ENCODE assay signal across 29 cellular contexts in genomic region chr13:67867206-67867605, GRCh38.
"Had no signal": no experiment of that assay in that cellular context is flagged by ENCODE, and none has a peak within 500 bp of the region (broad histone marks: within the 10 kb centered on the region; RNA-seq: fewer than 3 reads in every experiment).

No MANE protein-coding gene starts in this region.

- H3K27me3 ChIP-seq: stomach, suprapubic skin, testis, thyroid gland, tibial artery, tibial nerve, transverse colon, upper lobe of left lung, upper lobe of right lung, uterus, vagina had no signal

- H3K9me3 ChIP-seq: suprapubic skin, testis, thoracic aorta, tibial nerve, upper lobe of left lung, uterus, vagina had no signal

- H3K4me3 Mint-ChIP-seq: stimulated activated effector memory CD8-positive, alpha-beta T cell treated with anti-CD3 and anti-CD28 coated beads, Interleukin-12 subunit alpha, Interleukin-12 subunit beta, amount 100 ng/mL, for 72 hours; stimulated activated memory B cell treated with anti-CD40 and anti-IgM and Interleukin-4, amounts not matched to agents 10 μg/mL and 1 μg/mL and 100 μg/mL, for 72 hours; stimulated activated naive B cell treated with anti-CD40 and anti-IgM and Interleukin-4, amounts not matched to agents 10 μg/mL and 1 μg/mL and 100 μg/mL, for 72 hours; stimulated activated naive CD8-positive, alpha-beta T cell treated with anti-CD3 and anti-CD28 coated beads, Interleukin-15, amount 100 ng/mL, for 72 hours; stimulated activated naive CD8-positive, alpha-beta T cell treated with anti-CD3 and anti-CD28 coated beads, Interleukin-15, Interleukin-2, amounts not matched to agents 100 ng/mL and 50 ng/mL, for 24 hours; type B pancreatic cell had no signal

- H3K27ac Mint-ChIP-seq: stimulated activated effector memory CD8-positive, alpha-beta T cell treated with anti-CD3 and anti-CD28 coated beads, Interleukin-12 subunit alpha, Interleukin-12 subunit beta, amount 100 ng/mL, for 72 hours; stimulated activated memory B cell treated with anti-CD40 and anti-IgM and Interleukin-4, amounts not matched to agents 10 μg/mL and 1 μg/mL and 100 μg/mL, for 72 hours; stimulated activated naive B cell treated with anti-CD40 and anti-IgM and Interleukin-4, amounts not matched to agents 10 μg/mL and 1 μg/mL and 100 μg/mL, for 72 hours; stimulated activated naive CD8-positive, alpha-beta T cell treated with anti-CD3 and anti-CD28 coated beads, Interleukin-15, amount 100 ng/mL, for 72 hours; stimulated activated naive CD8-positive, alpha-beta T cell treated with anti-CD3 and anti-CD28 coated beads, Interleukin-15, Interleukin-2, amounts not matched to agents 100 ng/mL and 50 ng/mL, for 24 hours; type B pancreatic cell had no signal

- H3K27me3 Mint-ChIP-seq: stimulated activated memory B cell treated with anti-CD40 and anti-IgM and Interleukin-4, amounts not matched to agents 10 μg/mL and 1 μg/mL and 100 μg/mL, for 72 hours; stimulated activated naive B cell treated with anti-CD40 and anti-IgM and Interleukin-4, amounts not matched to agents 10 μg/mL and 1 μg/mL and 100 μg/mL, for 72 hours; stimulated activated naive CD8-positive, alpha-beta T cell treated with anti-CD3 and anti-CD28 coated beads, Interleukin-15, amount 100 ng/mL, for 72 hours; stimulated activated naive CD8-positive, alpha-beta T cell treated with anti-CD3 and anti-CD28 coated beads, Interleukin-15, Interleukin-2, amounts not matched to agents 100 ng/mL and 50 ng/mL, for 24 hours; type B pancreatic cell had no signal

- H3K27ac ChIP-seq: stomach, suprapubic skin, testis, thoracic aorta, thyroid gland, tibial artery, tibial nerve, transverse colon, upper lobe of left lung, upper lobe of right lung, uterus, vagina had no signal

- H3K4me1 ChIP-seq: stomach, suprapubic skin, testis, thyroid gland, tibial artery, tibial nerve, transverse colon, upper lobe of left lung, upper lobe of right lung, uterus, vagina had no signal

- H3K36me3 Mint-ChIP-seq: stimulated activated effector memory CD8-positive, alpha-beta T cell treated with anti-CD3 and anti-CD28 coated beads, Interleukin-12 subunit alpha, Interleukin-12 subunit beta, amount 100 ng/mL, for 72 hours; stimulated activated memory B cell treated with anti-CD40 and anti-IgM and Interleukin-4, amounts not matched to agents 10 μg/mL and 1 μg/mL and 100 μg/mL, for 72 hours; stimulated activated naive B cell treated with anti-CD40 and anti-IgM and Interleukin-4, amounts not matched to agents 10 μg/mL and 1 μg/mL and 100 μg/mL, for 72 hours; type B pancreatic cell had no signal

- ATAC-seq: stimulated activated effector memory CD8-positive, alpha-beta T cell treated with anti-CD3 and anti-CD28 coated beads, Interleukin-12 subunit alpha, Interleukin-12 subunit beta, amount 100 ng/mL, for 72 hours; stimulated activated memory B cell treated with anti-CD40 and anti-IgM and Interleukin-4, amounts not matched to agents 10 μg/mL and 1 μg/mL and 100 μg/mL, for 72 hours; stimulated activated naive B cell treated with anti-CD40 and anti-IgM and Interleukin-4, amounts not matched to agents 10 μg/mL and 1 μg/mL and 100 μg/mL, for 72 hours; stimulated activated naive CD8-positive, alpha-beta T cell treated with anti-CD3 and anti-CD28 coated beads, Interleukin-15, amount 100 ng/mL, for 72 hours; stimulated activated naive CD8-positive, alpha-beta T cell treated with anti-CD3 and anti-CD28 coated beads, Interleukin-15, Interleukin-2, amounts not matched to agents 100 U/mL and 50 U/mL, for 24 hours; upper lobe of right lung had no signal

- FAIRE-seq: urothelium cell line had no signal

- H3K36me3 ChIP-seq: stomach, suprapubic skin, thoracic aorta, thyroid gland, tibial artery, tibial nerve, transverse colon, upper lobe of left lung, upper lobe of right lung, uterus, vagina had no signal

- H3K4me3 ChIP-seq: stomach, suprapubic skin, testis, thoracic aorta, thyroid gland, tibial artery, tibial nerve, transverse colon, upper lobe of left lung, upper lobe of right lung, uterus, vagina had no signal

- DNase-seq: stimulated activated CD4-positive, alpha-beta T cell treated with anti-CD3 and anti-CD28 coated beads, Interleukin-2, amount 100 ng/mL, for 48 hours; stimulated activated CD4-positive, alpha-beta T cell treated with anti-CD3 and anti-CD28 coated beads, Interleukin-4, amount 100 ng/mL, for 1 hour; stimulated activated CD4-positive, alpha-beta T cell treated with anti-CD3 and anti-CD28 coated beads, Interleukin-4, amount 100 ng/mL, for 24 hours; stimulated activated CD4-positive, alpha-beta T cell treated with anti-CD3 and anti-CD28 coated beads, Interleukin-4, amount 100 ng/mL, for 4 hours; stimulated activated CD8-positive, alpha-beta memory T cell treated with anti-CD3 and anti-CD28 coated beads, Interleukin-4, amount 100 ng/mL, for 48 hours; stimulated activated naive B cell treated with anti-CD40 and anti-IgM and Interleukin-4, amounts not matched to agents 10 μg/mL and 1 μg/mL and 100 μg/mL, for 72 hours; stimulated activated naive CD4-positive, alpha-beta T cell; stimulated activated naive CD4-positive, alpha-beta T cell treated with Interleukin-2 at 50 U/mL for 16 hours; stimulated activated naive CD8-positive, alpha-beta T cell treated with anti-CD3 and anti-CD28 coated beads, Interleukin-15, amount 100 ng/mL, for 72 hours; stimulated activated naive CD8-positive, alpha-beta T cell treated with anti-CD3 and anti-CD28 coated beads, Interleukin-15, Interleukin-2, amounts not matched to agents 100 U/mL and 50 U/mL, for 24 hours; stomach; substantia nigra; testis; thyroid gland; tibial artery; transverse colon; trophoblast cell; upper lobe of left lung; upper lobe of right lung; uterus had no signal

- H3K4me1 Mint-ChIP-seq: stimulated activated effector memory CD8-positive, alpha-beta T cell treated with anti-CD3 and anti-CD28 coated beads, Interleukin-12 subunit alpha, Interleukin-12 subunit beta, amount 100 ng/mL, for 72 hours; stimulated activated memory B cell treated with anti-CD40 and anti-IgM and Interleukin-4, amounts not matched to agents 10 μg/mL and 1 μg/mL and 100 μg/mL, for 72 hours; stimulated activated naive B cell treated with anti-CD40 and anti-IgM and Interleukin-4, amounts not matched to agents 10 μg/mL and 1 μg/mL and 100 μg/mL, for 72 hours; stimulated activated naive CD8-positive, alpha-beta T cell treated with anti-CD3 and anti-CD28 coated beads, Interleukin-15, amount 100 ng/mL, for 72 hours had no signal
